In the genomic region with DNA sequence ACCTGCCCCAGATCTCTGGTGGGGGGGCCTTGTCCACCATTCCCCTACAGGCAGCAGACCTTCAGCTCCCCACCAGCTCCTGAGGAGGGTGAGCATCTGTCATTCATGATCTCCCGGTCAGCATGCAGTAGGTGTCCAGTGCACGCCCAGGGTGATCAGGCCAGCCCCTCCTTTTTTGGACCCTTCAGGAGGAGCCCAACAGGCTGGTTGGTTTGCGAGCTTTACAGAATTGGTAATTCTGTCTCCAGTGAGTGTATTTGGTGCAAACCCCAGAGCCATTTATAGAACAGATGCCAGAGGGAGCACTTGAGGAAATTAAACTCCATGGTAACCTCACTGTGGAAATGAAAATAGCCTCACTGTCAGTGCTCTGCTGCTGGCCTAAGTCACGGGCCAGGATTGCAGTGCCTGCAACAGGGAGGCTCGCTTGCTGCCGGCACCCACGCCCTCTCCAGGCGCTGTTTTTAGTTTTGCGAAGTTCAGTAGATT, we compare ENCODE assay signal across 9 cellular contexts. TPM values are rescaled to one million over a fixed set of nuclear protein-coding genes. Genes with fewer than 3 reads are reported as not detected.
DNase-seq lines count a peak whose midpoint lies in the region; ATAC-seq and TF ChIP-seq lines count a peak whose summit lies in the region.
"Had no signal": no experiment of that assay in that cellular context is flagged by ENCODE, and none has a peak within 500 bp of the region (broad histone marks: within the 10 kb centered on the region; RNA-seq: fewer than 3 reads in every experiment).

No MANE protein-coding gene starts in this region.

- no peak overlapping the region for H3K27ac Mint-ChIP-seq in activated naive CD4-positive, alpha-beta T cell treated with anti-CD3 and anti-CD28 coated beads for 36 hours
- H3K27ac Mint-ChIP-seq: activated B cell treated with CpG ODN at 0.5 μM for 24 hours had no signal

- intact Hi-C loops in activated naive CD4-positive, alpha-beta T cell treated with anti-CD3 and anti-CD28 coated beads for 36 hours (cut with micrococcal nuclease) = no loop called here
- intact Hi-C loops in body of pancreas (cut with DNase I) = no loop called here
- intact Hi-C loops in lower lobe of right lung (cut with DNase I) = no loop called here
- intact Hi-C loops in vagina (cut with DNase I) = no loop called here

- H3K4me3 ChIP-seq in body of pancreas (no peak overlapping the region), lower lobe of right lung (no peak overlapping the region), vagina (peak overlapping the region in 1 of 2 donors; percentile 33)

- H3K36me3 ChIP-seq in body of pancreas (replicated peaks in 1 of 2; ENCODE audit: insufficient read depth in 1 of 2, low read depth in 2 of 2) (no peaks in the 10 kb centered on the region), lower lobe of right lung (no peaks in the 10 kb centered on the region), vagina (no peaks in the 10 kb centered on the region)

- H3K27me3 ChIP-seq in body of pancreas (no peaks in the 10 kb centered on the region), lower lobe of right lung (ENCODE audit: low read depth) (peaks cover 6% of the 10 kb centered on the region), vagina (no peaks in the 10 kb centered on the region)

- H3K27ac ChIP-seq in body of pancreas (peak overlapping the region; percentile 10 to 90 (median 75)), lower lobe of right lung (no peak overlapping the region), vagina (peak overlapping the region; percentile 59)

- H3K9me3 Mint-ChIP-seq in activated naive CD4-positive, alpha-beta T cell treated with anti-CD3 and anti-CD28 coated beads for 36 hours = peaks cover 5% of the 10 kb centered on the region
- H3K9me3 Mint-ChIP-seq: activated B cell treated with CpG ODN at 0.5 μM for 24 hours had no signal

- ATAC-seq in body of pancreas (peak; percentile 45), lower lobe of right lung (peak; percentile 40 to 44), GM21528 (IDR thresholded peaks at IDR 0.05; ENCODE audit: low FRiP score, unreplicated experiment) (no peak), HG03342 (IDR thresholded peaks at IDR 0.05; ENCODE audit: unreplicated experiment) (no peak), HG03280 (IDR thresholded peaks at IDR 0.05; ENCODE audit: unreplicated experiment) (no peak)

- no peak for TF ChIP-seq POLR2A in body of pancreas (IDR thresholded peaks at IDR 0.05)
- no peak for TF ChIP-seq POLR2A in vagina (IDR thresholded peaks at IDR 0.05)

- peaks cover 82% of the 10 kb centered on the region for H3K4me1 ChIP-seq in body of pancreas
- peaks cover 18% of the 10 kb centered on the region for H3K4me1 ChIP-seq in lower lobe of right lung
- H3K4me1 ChIP-seq in vagina = peaks cover 37% of the 10 kb centered on the region

- CTCF ChIA-PET in activated naive CD4-positive, alpha-beta T cell treated with anti-CD3 and anti-CD28 coated beads for 36 hours (lab: Charles Lee) = interaction anchor here (0.6 kb wide), 1 partner anchor 52 kb away, joined by 3 read pairs; no protein-coding TSS in a partner anchor

- DNase-seq in activated naive CD4-positive, alpha-beta T cell treated with anti-CD3 and anti-CD28 coated beads, Interleukin-2, amount 50 U/mL, for 16 hours = peak; percentile 5
- DNase-seq in activated naive CD4-positive, alpha-beta T cell treated with anti-CD3 and anti-CD28 coated beads for 36 hours = no peak
- DNase-seq in body of pancreas (peak in 3 of 4 donors; percentile 35 to 58 (median 44)), lower lobe of right lung (peak; percentile 40), vagina (ENCODE audit: extremely low spot score in 2 of 2) (no peak)
- DNase-seq: activated B cell treated with CpG ODN at 0.5 μM for 24 hours had no signal

- H3K4me3 Mint-ChIP-seq in activated naive CD4-positive, alpha-beta T cell treated with anti-CD3 and anti-CD28 coated beads for 36 hours = no peak overlapping the region
- H3K4me3 Mint-ChIP-seq: activated B cell treated with CpG ODN at 0.5 μM for 24 hours had no signal

- H3K4me1 Mint-ChIP-seq in activated naive CD4-positive, alpha-beta T cell treated with anti-CD3 and anti-CD28 coated beads for 36 hours (ENCODE audit: low read depth) = no peaks in the 10 kb centered on the region
- H3K4me1 Mint-ChIP-seq: activated B cell treated with CpG ODN at 0.5 μM for 24 hours had no signal

- no peaks in the 10 kb centered on the region for H3K9me3 ChIP-seq in body of pancreas
- H3K9me3 ChIP-seq in lower lobe of right lung = no peaks in the 10 kb centered on the region
- H3K9me3 ChIP-seq in vagina = no peaks in the 10 kb centered on the region

- no peaks in the 10 kb centered on the region for H3K36me3 Mint-ChIP-seq in activated naive CD4-positive, alpha-beta T cell treated with anti-CD3 and anti-CD28 coated beads for 36 hours (ENCODE audit: low read depth)

- H3K27me3 Mint-ChIP-seq in activated naive CD4-positive, alpha-beta T cell treated with anti-CD3 and anti-CD28 coated beads for 36 hours (ENCODE audit: low read depth) = no peaks in the 10 kb centered on the region

- 47 to 60% methylated on average over 8 to 9 of the region's 9 CpGs for WGBS in body of pancreas, 2 donors

- TF ChIP-seq CTCF in body of pancreas (IDR thresholded peaks at IDR 0.05) (no peak), lower lobe of right lung (IDR thresholded peaks at IDR 0.05) (no peak), vagina (IDR thresholded peaks at IDR 0.05) (no peak)

RNA-seq across cellular contexts. Expression of gene WNK2, which starts 23.4 kb away (rescaled TPM):
- total RNA-seq in activated naive CD4-positive, alpha-beta T cell treated with anti-CD3 and anti-CD28 coated beads for 36 hours = 1 to 10 TPM; 5.2 to 5.8 TPM
- total RNA-seq in body of pancreas (100 to 1,000 TPM in 1 of 2 donors, 10 to 100 TPM in 1; 85.4 to 173 TPM), lower lobe of right lung (7.7 TPM), vagina (24.8 TPM)

Comparison
In these comparisons a context has a peak if more than half of its experiments do, and no peak if none do; other contexts are left out.
1. DNase-seq: peak in activated naive CD4-positive, alpha-beta T cell treated with anti-CD3 and anti-CD28 coated beads, Interleukin-2, amount 50 U/mL, for 16 hours (single experiment), body of pancreas (3 of 4) and lower lobe of right lung (single experiment); none in activated naive CD4-positive, alpha-beta T cell treated with anti-CD3 and anti-CD28 coated beads for 36 hours (single experiment) and vagina (0 of 2).
2. ATAC-seq: peak in body of pancreas (single experiment) and lower lobe of right lung (2 of 2); none in GM21528 (single experiment), HG03342 (single experiment) and HG03280 (single experiment).